1 cellular context compared by ENCODE assay signal in genomic region chr9:12666813-12667212, GRCh38.
TF ChIP-seq lines count a peak whose summit lies in the region.

No MANE protein-coding gene starts in this region.

TF ChIP-seq in HepG2, 621 proteins besides CTCF, POLR2A, EP300 and RAD21:
- TF ChIP-seq ZNF160 (CRISPR knock-in tag; IDR thresholded peaks at IDR 0.05) (no peak), HNRNPUL1 (IDR thresholded peaks at IDR 0.05; ENCODE audit: low read depth, low read length) (no peak)
TF ChIP-seq in HepG2: peak in this region for 0.
